In genomic region chr14:74720526-74720925, GRCh38 we compare ENCODE assay signal across 18 cellular contexts.
"Had no signal": no experiment of that assay in that cellular context is flagged by ENCODE, and none has a peak within 500 bp of the region (broad histone marks: within the 10 kb centered on the region; RNA-seq: fewer than 3 reads in every experiment).

No MANE protein-coding gene starts in this region.

- H3K9me3 ChIP-seq: esophagus squamous epithelium, gastroesophageal sphincter, heart right ventricle, mucosa of descending colon, SJSA1, stomach, thoracic aorta had no signal

- H3K4me2 ChIP-seq: smooth muscle cell had no signal

- ATAC-seq: activated T-helper 17 cell treated with anti-CD3 and anti-CD28 coated beads, Interleukin-2, amount 50 U/mL, for 72 hours; gastroesophageal sphincter; heart right ventricle; left colon; mucosa of descending colon; natural killer cell had no signal

- H3K27me3 ChIP-seq: esophagus squamous epithelium, gastroesophageal sphincter, heart right ventricle, SJSA1, stomach had no signal

- DNase-seq: activated CD4-positive, alpha-beta T cell treated with anti-CD3 and anti-CD28 coated beads, Interleukin-2, amount 50 U/mL, for 4 hours; activated CD4-positive, CD25-positive, alpha-beta regulatory T cell treated with anti-CD3 and anti-CD28 coated beads, Interleukin-2, amount 50 U/mL, for 72 hours; activated naive CD4-positive, alpha-beta T cell treated with anti-CD3 and anti-CD28 coated beads for 36 hours; effector CD8-positive, alpha-beta T cell; esophagus squamous epithelium; heart right ventricle; left colon; mucosa of descending colon; natural killer cell; nucleus accumbens; stomach; T1000 had no signal

- H3K4me3 ChIP-seq: esophagus squamous epithelium, gastroesophageal sphincter, heart right ventricle, lung, mucosa of descending colon, SJSA1, smooth muscle cell, stomach, thoracic aorta had no signal

- H3K27ac ChIP-seq: esophagus squamous epithelium, gastroesophageal sphincter, heart right ventricle, SJSA1, stomach, thoracic aorta had no signal

- H3K4me1 ChIP-seq: esophagus squamous epithelium, gastroesophageal sphincter, heart right ventricle, SJSA1, stomach had no signal
